Comparison of ENCODE assay signal across 8 cellular contexts in the genomic region with DNA sequence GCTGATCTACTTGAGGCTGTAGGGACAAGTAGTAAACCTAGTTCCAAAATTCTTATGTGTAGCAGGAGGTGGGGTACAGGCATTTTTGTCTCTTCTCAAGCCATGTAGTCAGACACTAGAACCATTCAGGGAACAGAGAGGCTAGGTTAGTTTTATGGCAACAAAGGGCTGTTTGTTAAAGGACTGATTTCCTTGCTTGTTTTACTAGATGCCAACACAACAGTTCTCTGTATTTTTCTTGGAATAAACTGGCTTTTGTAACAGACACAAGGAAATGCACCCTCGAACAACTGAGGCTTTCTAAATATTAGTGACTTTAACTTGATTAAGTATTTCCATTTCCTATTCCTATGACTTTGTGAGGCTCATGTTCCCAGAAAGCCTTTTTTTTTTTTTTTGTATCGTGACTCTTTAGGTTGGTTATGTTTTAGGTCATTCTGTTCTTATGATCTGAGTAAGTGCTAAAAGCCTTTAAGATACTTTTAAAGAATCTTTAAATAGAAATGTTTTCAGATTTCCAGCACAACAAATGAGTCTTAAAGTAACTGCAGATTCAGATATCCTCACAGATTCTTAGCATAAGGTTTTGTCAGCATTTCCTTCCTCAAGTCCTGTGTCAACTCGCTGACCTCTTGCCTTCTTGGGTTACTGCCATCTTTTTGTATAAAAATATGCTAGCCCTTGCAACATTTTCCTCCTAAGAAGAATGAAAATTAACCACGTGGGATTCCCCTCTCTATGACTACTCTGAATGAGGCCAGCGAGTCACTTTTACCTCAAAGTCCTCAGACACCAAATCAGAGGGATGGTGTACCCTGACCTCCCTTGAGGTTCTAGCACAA.
DNase-seq lines count a peak whose midpoint lies in the region; ATAC-seq and TF ChIP-seq lines count a peak whose summit lies in the region.

No MANE protein-coding gene starts in this region.

- peaks cover 0 to 3% of the 10 kb centered on the region in 2 donors for H3K9me3 Mint-ChIP-seq in natural killer cell

- H3K4me3 ChIP-seq in dorsolateral prefrontal cortex = peak overlapping the region in 20 of 59 donors; percentile 2 to 38 (median 22)

- peak; percentile 73 for ATAC-seq in Right ventricle myocardium inferior
- peak in 2 of 3 donors; percentile 39 to 57 for ATAC-seq in natural killer cell
- no peak for ATAC-seq in HG03280 (IDR thresholded peaks at IDR 0.05; ENCODE audit: unreplicated experiment)

- H3K27ac Mint-ChIP-seq in natural killer cell = peak overlapping the region in 1 of 2 donors; percentile 23

- no peaks in the 10 kb centered on the region for H3K36me3 Mint-ChIP-seq in natural killer cell

- DNase-seq in Right ventricle myocardium inferior (ENCODE audit: missing footprints) = no peak
- no peak for DNase-seq in cardiac septum (ENCODE audit: low spot score)
- peak; percentile 67 for DNase-seq in NCI-H226
- DNase-seq in dorsolateral prefrontal cortex = no peak
- no peak for DNase-seq in natural killer cell
- DNase-seq in NCI-H2081 treated with DMSO at 0.1 percent for 48 hours (lab: John Stamatoyannopoulos, UW) = no peak
- DNase-seq in OCI-M2 (lab: John Stamatoyannopoulos, UW; ENCODE audit: unreplicated experiment) = no peak

- H3K27me3 Mint-ChIP-seq in natural killer cell (ENCODE audit: low read depth in 2 of 2) = no peaks in the 10 kb centered on the region

- TF ChIP-seq CTCF in dorsolateral prefrontal cortex (IDR thresholded peaks at IDR 0.05 in 54 of 56, conservative IDR thresholded peaks at IDR 0.05 in 2 of 56; ENCODE audit: low read depth in 1 of 56, partially characterized antibody in 56 of 56) (peak in 11 of 56 donors; percentile 5 to 39 (median 14)), natural killer cell (IDR thresholded peaks at IDR 0.05) (no peak)

- H3K27ac ChIP-seq in dorsolateral prefrontal cortex = peak overlapping the region; percentile 11 to 96 (median 84)

- no peak overlapping the region for H3K4me3 Mint-ChIP-seq in natural killer cell

- H3K4me1 Mint-ChIP-seq in natural killer cell = peaks cover 21 to 22% of the 10 kb centered on the region in 2 donors

- no peaks in the 10 kb centered on the region for H3K27me3 ChIP-seq in dorsolateral prefrontal cortex

- intact Hi-C loops in Right ventricle myocardium inferior (cut with DNase I) (loop anchor here (5.0 kb wide), 1 partner anchor 255 kb away; no protein-coding TSS in a partner anchor), cardiac septum (cut with DNase I) (loop anchor here (2.0 to 5.0 kb wide), 2 partner anchors 121 to 245 kb away; a partner anchor contains a TSS), dorsolateral prefrontal cortex (cut with DNase I) (loop anchor here (5.0 to 10.0 kb wide), 4 partner anchors 93 to 253 kb away; a partner anchor contains a TSS), natural killer cell (cut with micrococcal nuclease) (no loop called here)
